ENCODE assay signal across 1 cellular context in genomic region chr15:75023194-75024101, GRCh38.
TF ChIP-seq lines count a peak whose summit lies in the region.

Gene PPCDC, plus strand, starts transcription at chr15:75023590. Its CDS starts 4,729 bp downstream, at chr15:75028319.

TF ChIP-seq in GM12878, 131 proteins besides CTCF, POLR2A, EP300 and RAD21 (continued from another document and continues in another):
- no peak for TF ChIP-seq SREBF2 (IDR thresholded peaks at IDR 0.05; ENCODE audit: low read length)
- no peak for TF ChIP-seq ZNF217 (IDR thresholded peaks at IDR 0.05)
- TF ChIP-seq BCL3 (IDR thresholded peaks at IDR 0.05; ENCODE audit: borderline replicate concordance, insufficient read depth, low read depth, low read length, poor library complexity, severe bottlenecking): no peak
- TF ChIP-seq RFX5 (IDR thresholded peaks at IDR 0.05; ENCODE audit: low read depth, low read length): no peak
- no peak for TF ChIP-seq JUND (IDR thresholded peaks at IDR 0.05; ENCODE audit: low read depth, low read length)
- no peak for TF ChIP-seq POLR2AphosphoS2 (IDR thresholded peaks at IDR 0.05; ENCODE audit: low read depth, low read length)
- TF ChIP-seq RUNX3 (IDR thresholded peaks at IDR 0.05; ENCODE audit: low read length): peak; percentile 55
- peak; percentile 84 for TF ChIP-seq HDGF (IDR thresholded peaks at IDR 0.05)
- no peak for TF ChIP-seq ZNF274 (IDR thresholded peaks at IDR 0.05; ENCODE audit: insufficient read depth, insufficient read length)
- no peak for TF ChIP-seq KAT2A (conservative IDR thresholded peaks at IDR 0.05; ENCODE audit: control insufficient read depth, low read depth, low read length)
- no peak for TF ChIP-seq FOXM1 (IDR thresholded peaks at IDR 0.05; ENCODE audit: low read depth, low read length)
- TF ChIP-seq KLF5 (IDR thresholded peaks at IDR 0.05; ENCODE audit: partially characterized antibody): peak; percentile 50
- TF ChIP-seq CHD1 (IDR thresholded peaks at IDR 0.05; ENCODE audit: low read depth, low read length): no peak
- TF ChIP-seq TCF12 (IDR thresholded peaks at IDR 0.05; ENCODE audit: low read depth, low read length): peak; percentile 70; the same call in 1 of the 2 replicates
- TF ChIP-seq STAT1 (conservative IDR thresholded peaks at IDR 0.05): peak; percentile 85; the same call in 1 of the 2 replicates
- TF ChIP-seq ZBTB40 (IDR thresholded peaks at IDR 0.05; ENCODE audit: borderline replicate concordance): peak; percentile 86
- TF ChIP-seq RB1 (IDR thresholded peaks at IDR 0.05; ENCODE audit: borderline replicate concordance): peak; percentile 97; the same call in 1 of the 2 replicates
- no peak for TF ChIP-seq CEBPZ (IDR thresholded peaks at IDR 0.05; ENCODE audit: low read depth, low read length)
- TF ChIP-seq BCL11A (IDR thresholded peaks at IDR 0.05; ENCODE audit: low read depth, low read length): no peak
- peak; percentile 72; the same call in 1 of the 2 replicates for TF ChIP-seq E2F4 (IDR thresholded peaks at IDR 0.05; ENCODE audit: low read depth, low read length)
- peak; percentile 99 for TF ChIP-seq CHD2 (IDR thresholded peaks at IDR 0.05; ENCODE audit: borderline replicate concordance, low read depth, low read length)
- peak; percentile 80 for TF ChIP-seq CREB1 (IDR thresholded peaks at IDR 0.05; ENCODE audit: low read depth)
- TF ChIP-seq PRDM15 (CRISPR knock-in tag; IDR thresholded peaks at IDR 0.05): no peak
- TF ChIP-seq RCOR1 (conservative IDR thresholded peaks at IDR 0.05; ENCODE audit: low read depth, low read length): peak; percentile 96; the same call in 1 of the 2 replicates
- no peak for TF ChIP-seq SMARCA5 (IDR thresholded peaks at IDR 0.05)
- no peak for TF ChIP-seq SIN3A (IDR thresholded peaks at IDR 0.05; ENCODE audit: low read depth, low read length)
- TF ChIP-seq CBFB (IDR thresholded peaks at IDR 0.05; ENCODE audit: low read depth): peak; percentile 97
- no peak for TF ChIP-seq TBL1XR1 (IDR thresholded peaks at IDR 0.05; ENCODE audit: low read depth, low read length)
- peak; percentile 80 for TF ChIP-seq RELA (IDR thresholded peaks at IDR 0.05; ENCODE audit: borderline replicate concordance, partially characterized antibody)
- no peak for TF ChIP-seq MYB (IDR thresholded peaks at IDR 0.05; ENCODE audit: borderline replicate concordance, low read depth, low read length)
- peak; percentile 76; the same call in 1 of the 2 replicates for TF ChIP-seq YY1 (IDR thresholded peaks at IDR 0.05; ENCODE audit: low read depth, low read length)
- peak; percentile 89 for TF ChIP-seq ZNF384 (IDR thresholded peaks at IDR 0.05; ENCODE audit: borderline replicate concordance, low read depth, low read length)
- 0 out of 2 replicates have a peak, but pooled peaks have one; percentile 56 for TF ChIP-seq TCF3 (IDR thresholded peaks at IDR 0.05; ENCODE audit: borderline replicate concordance, insufficient read depth, low read depth, low read length)
- no peak for TF ChIP-seq MYC (IDR thresholded peaks at IDR 0.05; ENCODE audit: insufficient read depth, insufficient read length, insufficient replicate concordance, low read length, severe bottlenecking)
- no peak for TF ChIP-seq NFXL1 (IDR thresholded peaks at IDR 0.05; ENCODE audit: borderline replicate concordance)
- TF ChIP-seq RAD51 (IDR thresholded peaks at IDR 0.05): no peak
- no peak for TF ChIP-seq SUPT20H (IDR thresholded peaks at IDR 0.05; ENCODE audit: borderline replicate concordance, control insufficient read depth, low read depth, low read length)
- no peak for TF ChIP-seq JUNB (IDR thresholded peaks at IDR 0.05)
- no peak for TF ChIP-seq FOS (IDR thresholded peaks at IDR 0.05; ENCODE audit: borderline replicate concordance, extremely low read depth, insufficient read length)
- no peak; the same call in 1 of the 2 replicates for TF ChIP-seq NKRF (conservative IDR thresholded peaks at IDR 0.05)
- TF ChIP-seq ZBTB4 (CRISPR knock-in tag; IDR thresholded peaks at IDR 0.05): no peak
- peak; percentile 93 for TF ChIP-seq SMAD5 (IDR thresholded peaks at IDR 0.05; ENCODE audit: low read depth)
